8 cellular contexts compared by ENCODE assay signal in the genomic region with DNA sequence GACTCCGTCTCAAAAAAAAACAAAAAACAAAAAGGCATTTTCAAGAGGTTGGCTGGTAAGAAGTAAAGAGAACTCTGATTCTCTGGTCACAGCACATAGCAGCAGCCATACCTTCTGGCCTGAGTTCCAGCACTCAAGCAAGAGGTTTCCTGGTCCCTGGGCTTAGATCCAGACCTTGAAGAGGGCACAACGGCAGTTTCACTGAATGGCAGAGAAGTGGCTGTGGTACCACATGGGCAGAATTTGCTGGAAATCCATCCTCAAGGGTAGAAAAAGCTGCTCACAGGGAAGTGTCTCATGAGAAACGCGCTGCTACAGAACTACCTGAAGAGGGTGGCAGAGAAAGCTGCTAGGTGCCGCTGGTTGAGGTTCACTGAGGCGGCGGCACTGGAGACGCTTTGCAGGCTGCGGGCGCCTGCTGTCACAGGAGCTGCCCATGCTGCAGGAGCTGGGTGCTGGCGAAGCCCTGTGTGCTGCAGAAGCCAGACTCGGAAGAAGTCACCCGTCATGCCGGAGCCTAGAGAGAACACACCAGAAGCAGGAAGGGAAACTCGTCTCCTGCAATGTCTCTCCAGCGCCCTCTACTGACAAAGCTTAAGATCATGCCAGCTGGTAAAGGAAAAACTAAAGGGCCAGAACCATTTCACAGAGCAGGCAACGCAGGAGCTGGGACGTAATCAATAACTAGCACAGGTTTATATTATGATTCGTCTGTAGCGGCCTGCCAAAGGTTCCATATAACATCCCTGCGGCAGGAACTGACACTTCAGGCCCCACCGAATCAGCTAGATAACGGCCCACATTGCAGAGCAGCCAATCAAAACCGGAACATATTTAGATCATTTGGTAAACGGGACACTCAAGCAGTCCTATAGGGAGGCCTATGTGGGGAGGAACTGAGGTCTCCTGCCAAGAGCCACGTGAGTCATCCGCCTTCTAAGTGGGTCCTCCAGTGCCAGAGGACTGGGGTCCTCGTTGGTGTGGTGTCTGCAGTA.
DNase-seq lines count a peak whose midpoint lies in the region; ATAC-seq and TF ChIP-seq lines count a peak whose summit lies in the region.

No MANE protein-coding gene starts in this region.

- no peaks in the 10 kb centered on the region for H3K9me3 Mint-ChIP-seq in central memory CD8-positive, alpha-beta T cell

- DNase-seq in NCI-H226 = peak; percentile 58
- DNase-seq in central memory CD8-positive, alpha-beta T cell (ENCODE audit: low spot score in 2 of 2) = peak; percentile 59 to 79
- DNase-seq in stimulated activated CD4-positive, alpha-beta T cell treated with anti-CD3 and anti-CD28 coated beads, Interleukin-1b, Interleukin-23, amount 100 ng/mL, for 4 hours (ENCODE audit: low read depth in 2 of 2) = peak; percentile 42 to 81

- TF ChIP-seq CTCF in DOHH2 (IDR thresholded peaks at IDR 0.05; ENCODE audit: low read depth, low read length, poor library complexity, severe bottlenecking) (peak; percentile 97), WI38 (IDR thresholded peaks at IDR 0.05; ENCODE audit: low read depth, low read length) (peak; percentile 76)

- peaks cover 16% of the 10 kb centered on the region for H3K36me3 Mint-ChIP-seq in central memory CD8-positive, alpha-beta T cell (ENCODE audit: insufficient read depth)

- H3K4me3 ChIP-seq in DOHH2 (ENCODE audit: low read length) (peak overlapping the region; percentile 77), WI38 (ENCODE audit: low read depth, low read length) (peak overlapping the region; percentile 43)

- H3K9me3 ChIP-seq in DOHH2 (ENCODE audit: control insufficient read depth, insufficient read depth, low read length) = no peaks in the 10 kb centered on the region

- H3K27ac ChIP-seq in DOHH2 (ENCODE audit: low read depth, low read length) = no peak overlapping the region
- H3K27ac ChIP-seq in layer of hippocampus (ENCODE audit: low read depth, low read length) = peak overlapping the region; percentile 82

- peaks cover 47% of the 10 kb centered on the region for H3K4me1 Mint-ChIP-seq in central memory CD8-positive, alpha-beta T cell

- H3K4me3 Mint-ChIP-seq in central memory CD8-positive, alpha-beta T cell = peak overlapping the region; percentile 90

- peak overlapping the region; percentile 86 for H3K27ac Mint-ChIP-seq in central memory CD8-positive, alpha-beta T cell (ENCODE audit: low read depth)

- H3K27me3 ChIP-seq in DOHH2 (ENCODE audit: control insufficient read depth, low read length) (no peaks in the 10 kb centered on the region), layer of hippocampus (ENCODE audit: control insufficient read depth, insufficient read depth, low read length) (no peaks in the 10 kb centered on the region)

- peak; percentile 51 for ATAC-seq in HG02588 (IDR thresholded peaks at IDR 0.05; ENCODE audit: unreplicated experiment)
- ATAC-seq in central memory CD8-positive, alpha-beta T cell (replicated peaks; ENCODE audit: extremely low read depth, poor library complexity, severe bottlenecking) = peak; percentile 73
- ATAC-seq in HG02938 (IDR thresholded peaks at IDR 0.05; ENCODE audit: unreplicated experiment) = no peak

- H3K9me2 ChIP-seq in DOHH2 (replicated peaks; ENCODE audit: control insufficient read depth, low read length) = no peaks in the 10 kb centered on the region

- H3K4me2 ChIP-seq in DOHH2 (ENCODE audit: low read length) = peak overlapping the region; percentile 86

- H3K27me3 Mint-ChIP-seq in central memory CD8-positive, alpha-beta T cell = no peaks in the 10 kb centered on the region

- H3F3A ChIP-seq in DOHH2 (ENCODE audit: control insufficient read depth, insufficient read depth) = peaks cover 14% of the 10 kb centered on the region; the same call in 1 of the 2 replicates

- H3K36me3 ChIP-seq in DOHH2 (ENCODE audit: control insufficient read depth, low read length) = peaks cover 35% of the 10 kb centered on the region

- H3K4me1 ChIP-seq in DOHH2 (ENCODE audit: control insufficient read depth, low read length) = peaks cover 24% of the 10 kb centered on the region

- H4K20me1 ChIP-seq in DOHH2 (ENCODE audit: control insufficient read depth, insufficient read depth, low read depth, low read length) = no peaks in the 10 kb centered on the region

- peaks cover 28% of the 10 kb centered on the region for H3K79me2 ChIP-seq in DOHH2 (ENCODE audit: control insufficient read depth, low read length)
